ENCODE assay signal across 29 cellular contexts in the genomic region with DNA sequence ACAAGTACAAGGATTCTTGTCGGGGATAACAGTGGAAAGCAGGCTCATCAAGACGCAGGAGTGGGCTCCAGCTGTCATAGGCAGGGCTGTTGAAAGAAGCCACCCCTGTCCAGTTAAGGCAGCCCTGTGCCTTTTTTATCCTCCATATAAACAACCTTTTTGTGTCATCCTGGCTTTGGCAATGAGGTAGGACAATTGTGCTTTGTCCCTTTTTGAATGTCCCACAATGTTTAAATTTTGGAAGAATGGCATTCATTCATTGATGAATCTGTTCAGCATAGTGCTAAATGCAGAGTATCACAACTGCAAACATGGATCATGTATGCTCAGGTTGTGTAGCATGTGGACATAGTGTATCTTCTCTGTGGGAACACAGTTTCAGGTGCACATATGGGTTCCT.
"Had no signal": no experiment of that assay in that cellular context is flagged by ENCODE, and none has a peak within 500 bp of the region (broad histone marks: within the 10 kb centered on the region; RNA-seq: fewer than 3 reads in every experiment).

No MANE protein-coding gene starts in this region.

- H3K4me3 Mint-ChIP-seq: immature natural killer cell; mesothelial cell of epicardium; naive B cell; natural killer cell; nephron progenitor cell; neural progenitor cell; stimulated activated naive B cell treated with anti-CD40 and anti-IgM and Interleukin-4, amounts not matched to agents 10 μg/mL and 1 μg/mL and 100 μg/mL, for 72 hours had no signal

- H3K9me3 Mint-ChIP-seq: immature natural killer cell; mesothelial cell of epicardium; naive B cell; natural killer cell; nephron progenitor cell; neural progenitor cell; stimulated activated naive B cell treated with anti-CD40 and anti-IgM and Interleukin-4, amounts not matched to agents 10 μg/mL and 1 μg/mL and 100 μg/mL, for 72 hours had no signal

- H3K4me1 Mint-ChIP-seq: immature natural killer cell; mesothelial cell of epicardium; natural killer cell; nephron progenitor cell; neural progenitor cell; stimulated activated naive B cell treated with anti-CD40 and anti-IgM and Interleukin-4, amounts not matched to agents 10 μg/mL and 1 μg/mL and 100 μg/mL, for 72 hours had no signal

- H3K27ac Mint-ChIP-seq: immature natural killer cell; mesothelial cell of epicardium; natural killer cell; nephron progenitor cell; neural progenitor cell; progenitor cell of endocrine pancreas; stimulated activated naive B cell treated with anti-CD40 and anti-IgM and Interleukin-4, amounts not matched to agents 10 μg/mL and 1 μg/mL and 100 μg/mL, for 72 hours had no signal

- H3K27me3 Mint-ChIP-seq: naive B cell; progenitor cell of endocrine pancreas; stimulated activated naive B cell treated with anti-CD40 and anti-IgM and Interleukin-4, amounts not matched to agents 10 μg/mL and 1 μg/mL and 100 μg/mL, for 72 hours had no signal

- ATAC-seq: left colon; left lung; lower lobe of right lung; natural killer cell; right cardiac atrium; sciatic nerve; stimulated activated naive B cell treated with anti-CD40 and anti-IgM and Interleukin-4, amounts not matched to agents 10 μg/mL and 1 μg/mL and 100 μg/mL, for 72 hours; stimulated activated naive CD8-positive, alpha-beta T cell treated with anti-CD3 and anti-CD28 coated beads, Interleukin-15, Interleukin-2, amounts not matched to agents 100 U/mL and 50 U/mL, for 24 hours had no signal

- DNase-seq: hypothalamus; immature natural killer cell; kidney; left colon; left lung; lower lobe of right lung; mammary epithelial cell; mesendoderm; naive B cell; natural killer cell; nephron progenitor cell; occipital lobe; retina; right cardiac atrium; stimulated activated CD4-positive, alpha-beta T cell treated with anti-CD3 and anti-CD28 coated beads, Interleukin-12 subunit alpha, Interleukin-12 subunit beta, amount 100 ng/mL, for 4 hours; stimulated activated CD4-positive, alpha-beta T cell treated with anti-CD3 and anti-CD28 coated beads, Interleukin-15, amount 100 ng/mL, for 24 hours; stimulated activated CD4-positive, alpha-beta T cell treated with anti-CD3 and anti-CD28 coated beads, Interleukin-2, amount 100 ng/mL, for 24 hours; stimulated activated CD4-positive, alpha-beta T cell treated with anti-CD3 and anti-CD28 coated beads, Interleukin-4, amount 100 ng/mL, for 1 hour; stimulated activated naive B cell treated with anti-CD40 and anti-IgM and Interleukin-4, amounts not matched to agents 10 μg/mL and 1 μg/mL and 100 μg/mL, for 72 hours; stimulated activated naive CD8-positive, alpha-beta T cell treated with anti-CD3 and anti-CD28 coated beads, Interleukin-15, Interleukin-2, amounts not matched to agents 100 U/mL and 50 U/mL, for 24 hours; stomach; testis; thyroid gland; transverse colon; upper lobe of left lung had no signal
